In the genomic region with DNA sequence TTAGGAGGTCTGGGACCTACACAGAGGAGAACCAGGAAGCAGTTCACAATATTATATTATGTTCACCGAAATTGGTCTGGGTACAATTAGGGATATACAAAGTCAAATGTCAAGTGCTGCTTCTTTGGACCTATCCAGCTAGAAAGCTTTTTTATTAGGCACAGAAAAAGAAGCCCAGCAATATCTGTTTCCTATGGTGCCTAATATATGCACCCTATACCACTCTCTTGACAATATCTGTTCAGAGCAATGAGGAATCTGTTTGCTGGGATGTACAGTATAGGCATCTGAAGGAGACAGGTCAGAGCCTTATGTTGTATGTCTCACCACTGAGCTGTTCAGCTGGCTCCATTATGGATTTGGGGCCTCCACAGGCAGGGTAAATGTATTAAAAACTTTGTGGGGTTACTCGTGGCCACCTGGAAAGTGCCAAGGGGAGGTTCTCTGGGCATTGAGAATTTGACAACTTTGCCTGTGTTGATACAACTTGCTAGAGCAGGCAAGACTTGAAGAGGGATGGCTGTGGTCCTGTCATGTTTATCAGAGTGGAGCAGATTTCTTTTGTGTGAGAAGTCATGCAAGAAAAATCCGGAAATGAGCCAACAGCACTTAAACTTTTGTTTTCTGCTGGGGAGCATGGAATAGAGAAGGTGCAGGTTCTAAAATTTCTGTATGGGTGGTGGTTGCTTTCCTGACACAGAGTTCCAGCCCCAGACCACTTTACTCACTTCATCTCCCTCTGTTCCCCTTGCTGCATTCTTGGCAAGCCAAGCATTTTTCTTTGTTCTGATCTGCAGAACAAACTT, we compare ENCODE assay signal across 8 cellular contexts. TPM values are rescaled to one million over a fixed set of nuclear protein-coding genes. Genes with fewer than 3 reads are reported as not detected.
DNase-seq lines count a peak whose midpoint lies in the region; ATAC-seq and TF ChIP-seq lines count a peak whose summit lies in the region.

No MANE protein-coding gene starts in this region.

- H3K27ac ChIP-seq in CD8-positive, alpha-beta memory T cell (ENCODE audit: low read depth, low read length), result peak overlapping the region; percentile 62
- peak overlapping the region in 1 of 2 donors; percentile 67 for H3K27ac ChIP-seq in testis

- H3K36me3 Mint-ChIP-seq in CD8-positive, alpha-beta memory T cell, result peaks cover 0 to 2% (median 2%) of the 10 kb centered on the region in 3 donors
- no peaks in the 10 kb centered on the region for H3K36me3 Mint-ChIP-seq in mesothelial cell of epicardium

- H3K9me3 Mint-ChIP-seq in CD8-positive, alpha-beta memory T cell, result no peaks in the 10 kb centered on the region
- H3K9me3 Mint-ChIP-seq in mesothelial cell of epicardium, result no peaks in the 10 kb centered on the region

- H3K4me3 Mint-ChIP-seq in CD8-positive, alpha-beta memory T cell, result peak overlapping the region; percentile 18 to 82 (median 61)
- H3K4me3 Mint-ChIP-seq in mesothelial cell of epicardium, result no peak overlapping the region

- DNase-seq in CD8-positive, alpha-beta memory T cell, result no peak
- DNase-seq in astrocyte of the hippocampus (ENCODE audit: low read depth, low spot score), result peak; percentile 73
- no peak for DNase-seq in mesothelial cell of epicardium (ENCODE audit: low spot score in 2 of 2, unreplicated experiment in 2 of 2)
- DNase-seq in testis, result no peak
- no peak for DNase-seq in NCI-H187 (lab: John Stamatoyannopoulos, UW)
- no peak for DNase-seq in activated gamma-delta T cell (lab: John Stamatoyannopoulos, UW)
- no peak for DNase-seq in NCI-H2081 treated with DMSO at 0.1 percent for 48 hours (lab: John Stamatoyannopoulos, UW)

- H3K27ac Mint-ChIP-seq in CD8-positive, alpha-beta memory T cell, result peak overlapping the region; percentile 72 to 93 (median 83)
- H3K27ac Mint-ChIP-seq in mesothelial cell of epicardium, result peak overlapping the region; percentile 74

- CTCF ChIA-PET in CD8-positive, alpha-beta memory T cell (lab: Charles Lee), result interaction anchor here (0.7 to 8.9 kb wide), 5 partner anchors 9 to 207 kb away, joined by 3 to 127 read pairs (median 22); partner anchors contain the start of gene STIM1

- H3K4me1 ChIP-seq in CD8-positive, alpha-beta memory T cell (ENCODE audit: insufficient read depth, low read length), result peaks cover 91% of the 10 kb centered on the region
- peaks cover 44% of the 10 kb centered on the region for H3K4me1 ChIP-seq in testis

- H3K4me1 Mint-ChIP-seq in CD8-positive, alpha-beta memory T cell, result peaks cover 88 to 94% (median 91%) of the 10 kb centered on the region in 3 donors
- peaks cover 35% of the 10 kb centered on the region for H3K4me1 Mint-ChIP-seq in mesothelial cell of epicardium

- TF ChIP-seq CTCF in mesothelial cell of epicardium (IDR thresholded peaks at IDR 0.05; ENCODE audit: unreplicated experiment), result no peak
- TF ChIP-seq CTCF in testis (IDR thresholded peaks at IDR 0.05), result no peak

- TF ChIP-seq POLR2A in testis (IDR thresholded peaks at IDR 0.05), result no peak

- peak overlapping the region; percentile 21 for H3K4me3 ChIP-seq in CD8-positive, alpha-beta memory T cell (ENCODE audit: low read length)
- no peak overlapping the region for H3K4me3 ChIP-seq in testis

- intact Hi-C loops in testis (cut with DNase I; ENCODE audit: low total_unique reads), result no loop called here

- 46 to 57% methylated on average over 3 of the region's 3 CpGs for WGBS in testis, 2 donors

- no peaks in the 10 kb centered on the region for H3K9me3 ChIP-seq in CD8-positive, alpha-beta memory T cell (ENCODE audit: low read length)
- no peaks in the 10 kb centered on the region for H3K9me3 ChIP-seq in testis

- H3K36me3 ChIP-seq in CD8-positive, alpha-beta memory T cell (ENCODE audit: insufficient read depth, low read length), result no peaks in the 10 kb centered on the region
- no peaks in the 10 kb centered on the region for H3K36me3 ChIP-seq in testis (ENCODE audit: low read depth, missing control alignments)

- no peaks in the 10 kb centered on the region for H3K27me3 ChIP-seq in CD8-positive, alpha-beta memory T cell (ENCODE audit: insufficient read depth, low read length, poor library complexity, severe bottlenecking)
- H3K27me3 ChIP-seq in testis, result no peaks in the 10 kb centered on the region

- H3K27me3 Mint-ChIP-seq in CD8-positive, alpha-beta memory T cell, result no peaks in the 10 kb centered on the region
- no peaks in the 10 kb centered on the region for H3K27me3 Mint-ChIP-seq in mesothelial cell of epicardium (ENCODE audit: low read depth)

- ATAC-seq in HG03460 (IDR thresholded peaks at IDR 0.05; ENCODE audit: unreplicated experiment), result peak; percentile 32

- POLR2A ChIA-PET in CD8-positive, alpha-beta memory T cell (lab: Charles Lee), result interaction anchor here (0.6 to 2.6 kb wide), 3 partner anchors 10 to 30 kb away, joined by 3 to 9 read pairs (median 4); partner anchors contain the start of genes RHOG and STIM1

RNA-seq across cellular contexts. Expression of gene STIM1, which starts 10.1 kb away (rescaled TPM):
- 10 to 100 TPM; 45.6 to 46.0 TPM for total RNA-seq in CD8-positive, alpha-beta memory T cell
- 43.8 TPM for polyA plus RNA-seq in CD8-positive, alpha-beta memory T cell
- 41.2 to 43.9 TPM (median 43.7 TPM) in 3 replicates for total RNA-seq in mesothelial cell of epicardium
- 10 to 100 TPM; 78.2 to 87.1 TPM for total RNA-seq in testis
- polyA plus RNA-seq in testis (ENCODE audit: insufficient read depth, low read depth, low replicate concordance), result 95.5 TPM

RNA-seq across cellular contexts. Expression of gene RHOG, which starts 24.8 kb away (rescaled TPM):
- total RNA-seq in CD8-positive, alpha-beta memory T cell, result 100 to 1,000 TPM; 170 to 175 TPM
- 229 TPM for polyA plus RNA-seq in CD8-positive, alpha-beta memory T cell
- total RNA-seq in mesothelial cell of epicardium (23.8 to 24.7 TPM (median 24.2 TPM) in 3 replicates), testis (10 to 100 TPM; 36.1 to 58.3 TPM)
- 37.1 TPM for polyA plus RNA-seq in testis (ENCODE audit: insufficient read depth, low read depth, low replicate concordance)

RNA-seq across cellular contexts. Expression of gene PGAP2, which starts 57.2 kb away (rescaled TPM):
- total RNA-seq in CD8-positive, alpha-beta memory T cell, result 10 to 100 TPM; 38.9 to 40.2 TPM
- polyA plus RNA-seq in CD8-positive, alpha-beta memory T cell, result 16.1 TPM
- total RNA-seq in mesothelial cell of epicardium, result 43.2 to 47.6 TPM (median 47.4 TPM) in 3 replicates
- 10 to 100 TPM; 40.5 to 56.8 TPM for total RNA-seq in testis
- polyA plus RNA-seq in testis (ENCODE audit: insufficient read depth, low read depth, low replicate concordance), result 54.4 TPM
